9 cellular contexts compared by ENCODE assay signal in the genomic region with DNA sequence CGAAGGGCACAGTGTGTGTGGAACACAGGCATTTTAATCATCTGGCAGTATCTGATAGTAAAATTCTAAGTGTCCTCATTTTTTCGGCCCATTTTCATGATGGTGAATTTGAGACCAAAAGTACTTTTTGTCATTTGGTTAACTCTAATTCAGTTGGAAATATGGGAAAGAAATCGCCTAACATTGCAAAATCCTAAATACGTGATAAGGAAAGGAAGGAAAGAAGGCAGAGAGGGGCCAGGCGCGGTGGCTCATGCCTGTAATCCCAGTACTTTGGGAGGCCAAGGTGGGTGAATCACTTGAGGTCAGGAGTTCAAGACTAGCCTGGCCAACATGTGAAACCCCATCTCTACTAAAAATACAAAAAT. TPM values are rescaled to one million over a fixed set of nuclear protein-coding genes. Genes with fewer than 3 reads are reported as not detected.
DNase-seq lines count a peak whose midpoint lies in the region; ATAC-seq and TF ChIP-seq lines count a peak whose summit lies in the region.
"Not testable (repeated sequence)": the region's sequence is repeated elsewhere in the genome, so short reads cannot be mapped to it uniquely, and the experiment has no call there.
"Had no signal": no experiment of that assay in that cellular context is flagged by ENCODE, and none has a peak within 500 bp of the region (broad histone marks: within the 10 kb centered on the region; RNA-seq: fewer than 3 reads in every experiment).

No MANE protein-coding gene starts in this region.

- not testable (repeated sequence) for H3K9me3 ChIP-seq in CD4-positive, alpha-beta T cell (ENCODE audit: control insufficient read depth, low read length); T-helper 17 cell (ENCODE audit: control insufficient read depth, low read length, poor library complexity, severe bottlenecking); heart left ventricle; testis

- CTCF ChIA-PET in CD4-positive, alpha-beta T cell (lab: Charles Lee), result not testable (repeated sequence)

- WGBS in heart left ventricle, 4 donors, result 54 to 59% (median 55%) methylated on average over 6 of the region's 6 CpGs
- 67 to 68% methylated on average over 6 of the region's 6 CpGs for WGBS in testis, 2 donors

- POLR2A ChIA-PET in CD4-positive, alpha-beta T cell (lab: Charles Lee), result interaction anchor here (0.7 to 0.9 kb wide), 2 partner anchors 13 to 49 kb away, joined by 3 to 4 read pairs; partner anchors contain the start of genes CFAP61, CRNKL1 and NAA20

- DNase-seq in CD4-positive, alpha-beta T cell; T-helper 17 cell; heart left ventricle; mesothelial cell of epicardium (ENCODE audit: low spot score in 2 of 2, unreplicated experiment in 2 of 2); testis: not testable (repeated sequence)

- H3K4me1 Mint-ChIP-seq in CD4-positive, alpha-beta T cell (ENCODE audit: low read depth), result peaks cover 17% of the 10 kb centered on the region
- peaks cover 17% of the 10 kb centered on the region for H3K4me1 Mint-ChIP-seq in T-helper 17 cell
- H3K4me1 Mint-ChIP-seq in activated naive CD8-positive, alpha-beta T cell (ENCODE audit: low read depth), result peaks cover 14% of the 10 kb centered on the region
- H3K4me1 Mint-ChIP-seq in mesothelial cell of epicardium, result peaks cover 29% of the 10 kb centered on the region

- peak overlapping the region in 9 of 12 donors; percentile 8 to 41 (median 29) for H3K4me3 ChIP-seq in heart left ventricle
- H3K4me3 ChIP-seq in rectal smooth muscle tissue (ENCODE audit: low read length), result peak overlapping the region; percentile 45
- peak overlapping the region in 1 of 2 donors; percentile 18 for H3K4me3 ChIP-seq in testis

- H3K4me1 ChIP-seq in heart left ventricle (peaks cover 7 to 79% (median 31%) of the 10 kb centered on the region in 12 donors), rectal smooth muscle tissue (ENCODE audit: control insufficient read depth, insufficient read depth, low read length) (peaks cover 11% of the 10 kb centered on the region), testis (peaks cover 20% of the 10 kb centered on the region)

- intact Hi-C loops in CD4-positive, alpha-beta T cell (cut with DNase I, micrococcal nuclease); heart left ventricle (cut with DNase I): not testable (repeated sequence)
- intact Hi-C loops in testis (cut with DNase I; ENCODE audit: low total_unique reads), result loop anchor here (10.0 kb wide), 1 partner anchor 309 kb away; no protein-coding TSS in a partner anchor

- H3K36me3 ChIP-seq in heart left ventricle, result peaks cover 0 to 41% (median 35%) of the 10 kb centered on the region in 9 donors
- not testable (repeated sequence) for H3K36me3 ChIP-seq in rectal smooth muscle tissue (ENCODE audit: control insufficient read depth, insufficient read depth, low read length); testis (ENCODE audit: low read depth, missing control alignments)

- not testable (repeated sequence) for H3K27me3 ChIP-seq in CD4-positive, alpha-beta T cell (ENCODE audit: control insufficient read depth, insufficient read depth, low read length); heart left ventricle; rectal smooth muscle tissue (ENCODE audit: control insufficient read depth, insufficient read depth, low read length); testis

- H3K36me3 Mint-ChIP-seq in CD4-positive, alpha-beta T cell (ENCODE audit: low read depth); T-helper 17 cell (ENCODE audit: low read depth); activated naive CD8-positive, alpha-beta T cell: not testable (repeated sequence)
- peaks cover 17% of the 10 kb centered on the region for H3K36me3 Mint-ChIP-seq in mesothelial cell of epicardium

- not testable (repeated sequence) for H3K27ac ChIP-seq in CD4-positive, alpha-beta T cell (ENCODE audit: low read depth, low read length)
- H3K27ac ChIP-seq in cingulate gyrus (ENCODE audit: low read depth, low read length) (peak overlapping the region; percentile 52), heart left ventricle (peak overlapping the region in 11 of 12 donors; percentile 54 to 90 (median 68)), rectal smooth muscle tissue (ENCODE audit: low read depth, low read length) (peak overlapping the region; percentile 63), testis (peak overlapping the region; percentile 67 to 73)

- not testable (repeated sequence) for H3K9ac ChIP-seq in rectal smooth muscle tissue (ENCODE audit: low read length)

- not testable (repeated sequence) for ATAC-seq in CD4-positive, alpha-beta T cell (ENCODE audit: poor library complexity); T-helper 17 cell; heart left ventricle

- TF ChIP-seq CTCF in CD4-positive, alpha-beta T cell (IDR thresholded peaks at IDR 0.05); heart left ventricle (IDR thresholded peaks at IDR 0.05); mesothelial cell of epicardium (IDR thresholded peaks at IDR 0.05; ENCODE audit: unreplicated experiment); testis (IDR thresholded peaks at IDR 0.05): not testable (repeated sequence)

- H3K9me3 Mint-ChIP-seq in CD4-positive, alpha-beta T cell; activated naive CD8-positive, alpha-beta T cell (ENCODE audit: low read depth); mesothelial cell of epicardium: not testable (repeated sequence)

- H3K27ac Mint-ChIP-seq in CD4-positive, alpha-beta T cell; activated naive CD8-positive, alpha-beta T cell: not testable (repeated sequence)
- H3K27ac Mint-ChIP-seq in T-helper 17 cell (peak overlapping the region; percentile 34), mesothelial cell of epicardium (peak overlapping the region; percentile 70)

- peak overlapping the region; percentile 83 for H3K4me3 Mint-ChIP-seq in CD4-positive, alpha-beta T cell
- peak overlapping the region; percentile 84 for H3K4me3 Mint-ChIP-seq in T-helper 17 cell
- H3K4me3 Mint-ChIP-seq in activated naive CD8-positive, alpha-beta T cell, result peak overlapping the region; percentile 79
- H3K4me3 Mint-ChIP-seq in mesothelial cell of epicardium, result not testable (repeated sequence)

- TF ChIP-seq POLR2A in heart left ventricle (IDR thresholded peaks at IDR 0.05); testis (IDR thresholded peaks at IDR 0.05): not testable (repeated sequence)

- peaks cover 69% of the 10 kb centered on the region for H3K27me3 Mint-ChIP-seq in CD4-positive, alpha-beta T cell
- H3K27me3 Mint-ChIP-seq in T-helper 17 cell, result peaks cover 73% of the 10 kb centered on the region
- H3K27me3 Mint-ChIP-seq in activated naive CD8-positive, alpha-beta T cell, result peaks cover 26% of the 10 kb centered on the region
- not testable (repeated sequence) for H3K27me3 Mint-ChIP-seq in mesothelial cell of epicardium (ENCODE audit: low read depth)

RNA-seq across cellular contexts. Expression of gene NAA20, which starts 13.2 kb away (rescaled TPM):
- total RNA-seq in CD4-positive, alpha-beta T cell, result 10 to 100 TPM; 18.8 to 18.9 TPM
- total RNA-seq in T-helper 17 cell, result 10 to 100 TPM; 22.4 to 25.3 TPM
- total RNA-seq in heart left ventricle, result 10 to 100 TPM; 36.0 to 79.8 (median 59.1) TPM
- polyA plus RNA-seq in heart left ventricle, result 100 to 1,000 TPM; 108 to 130 TPM
- total RNA-seq in mesothelial cell of epicardium, result 34.0 to 38.9 TPM (median 36.9 TPM) in 3 replicates
- total RNA-seq in testis, result 10 to 100 TPM; 41.3 to 53.9 TPM
- 176 TPM for polyA plus RNA-seq in testis (ENCODE audit: insufficient read depth, low read depth, low replicate concordance)

RNA-seq across cellular contexts. Expression of gene CRNKL1, which starts 48.3 kb away (rescaled TPM):
- 10 to 100 TPM; 24.3 to 26.1 TPM for total RNA-seq in CD4-positive, alpha-beta T cell
- 10 to 100 TPM; 21.6 to 22.8 TPM for total RNA-seq in T-helper 17 cell
- 10 to 100 TPM; 13.4 to 21.5 (median 17.5) TPM for total RNA-seq in heart left ventricle
- 10 to 100 TPM; 11.4 to 12.7 TPM for polyA plus RNA-seq in heart left ventricle
- total RNA-seq in mesothelial cell of epicardium, result 23.9 to 27.8 TPM (median 26.5 TPM) in 3 replicates
- total RNA-seq in testis, result 10 to 100 TPM; 26.3 to 26.9 TPM
- polyA plus RNA-seq in testis (ENCODE audit: insufficient read depth, low read depth, low replicate concordance), result 22.1 TPM

RNA-seq across cellular contexts. Expression of gene CFAP61, which starts 48.4 kb away (rescaled TPM):
- not detected for total RNA-seq in CD4-positive, alpha-beta T cell
- total RNA-seq in T-helper 17 cell, result not detected
- total RNA-seq in heart left ventricle, result 100 to 1,000 TPM in 1 of 9 donors, 10 to 100 TPM in 8; 17.5 to 102 (median 45.8) TPM
- polyA plus RNA-seq in heart left ventricle, result 10 to 100 TPM; 12.1 to 17.4 TPM
- 0.45 to 0.62 TPM in 2 of 3 replicates, not detected in the other for total RNA-seq in mesothelial cell of epicardium
- 10 to 100 TPM; 21.4 to 27.3 TPM for total RNA-seq in testis
- polyA plus RNA-seq in testis (ENCODE audit: insufficient read depth, low read depth, low replicate concordance), result 76.0 TPM
- total RNA-seq: T-helper 2 cell treated with Interferon-gamma antibody and Interleukin-4, amounts not matched to agents 100 ng/mL and 5 ng/mL, for 36 hours had no signal

Comparison
In these comparisons a context has a peak if more than half of its experiments do, and no peak if none do; other contexts are left out.
1. RNA of gene CFAP61, which starts 48.4 kb away (total RNA-seq): 17.5 to 102 TPM in heart left ventricle and 21.4 to 27.3 TPM in testis; 0.45 to 0.62 TPM in mesothelial cell of epicardium, not detected in CD4-positive, alpha-beta T cell and not detected in T-helper 17 cell; every median in the first group is over 10 times any median in the second.